ENCODE assay signal across 21 cellular contexts in the genomic region with DNA sequence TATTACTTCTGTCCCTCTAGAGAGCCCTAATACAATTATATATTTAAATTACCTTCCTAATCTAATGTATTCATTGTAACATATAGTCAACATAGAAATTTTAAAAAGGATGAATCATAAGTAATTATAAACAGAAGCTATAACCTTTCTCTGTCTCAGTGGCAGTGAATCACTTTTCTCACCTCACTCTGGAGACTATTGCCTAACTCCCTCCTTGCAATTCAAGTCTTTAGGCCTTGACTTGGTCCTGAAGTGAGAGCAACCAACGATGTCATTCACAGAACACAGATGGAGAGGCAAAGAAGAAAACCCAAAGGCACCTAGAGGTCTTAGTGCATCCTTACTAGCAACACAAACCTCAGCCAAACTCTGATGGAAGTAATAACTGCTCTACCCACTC.
DNase-seq lines count a peak whose midpoint lies in the region; FAIRE-seq and TF ChIP-seq lines count a peak whose summit lies in the region.
"Had no signal": no experiment of that assay in that cellular context is flagged by ENCODE, and none has a peak within 500 bp of the region (broad histone marks: within the 10 kb centered on the region; RNA-seq: fewer than 3 reads in every experiment).

No MANE protein-coding gene starts in this region.

- no peaks in the 10 kb centered on the region for H3K9me2 ChIP-seq in Karpas-422 (replicated peaks; ENCODE audit: insufficient read depth, low read length)

- H3K27ac ChIP-seq in Karpas-422 (ENCODE audit: low read length) (no peak overlapping the region), astrocyte (ENCODE audit: low read depth, low read length) (no peak overlapping the region)
- H3K27ac ChIP-seq: A549, SJSA1 had no signal

- H3K9me3 ChIP-seq in Karpas-422 (ENCODE audit: low read length) (no peaks in the 10 kb centered on the region), astrocyte (ENCODE audit: insufficient read depth, low read depth, low read length) (no peaks in the 10 kb centered on the region)
- H3K9me3 ChIP-seq: A549, Caco-2, HAP-1, SJSA1 had no signal

- no peak for FAIRE-seq in astrocyte (lab: Jason Lieb, UNC)
- FAIRE-seq: A549, GM12878, GM19239, HepG2 had no signal

- H3K4me1 Mint-ChIP-seq in astrocyte (ENCODE audit: low read depth, unreplicated experiment), result no peaks in the 10 kb centered on the region

- H3K27ac Mint-ChIP-seq in astrocyte (ENCODE audit: unreplicated experiment), result no peak overlapping the region
- H3K27ac Mint-ChIP-seq: CD4-positive, alpha-beta T cell had no signal

- H3K36me3 ChIP-seq in Karpas-422 (ENCODE audit: insufficient read depth, low read length) (peaks cover 77% of the 10 kb centered on the region), astrocyte (ENCODE audit: insufficient read depth, low read length) (no peaks in the 10 kb centered on the region)
- H3K36me3 ChIP-seq: HAP-1, SJSA1 had no signal

- no peak overlapping the region for H3K4me3 ChIP-seq in Karpas-422 (ENCODE audit: low read length)
- no peak overlapping the region for H3K4me3 ChIP-seq in astrocyte (ENCODE audit: insufficient read depth, low read depth, low read length)
- no peak overlapping the region for H3K4me3 ChIP-seq in fibroblast of mammary gland (ENCODE audit: control insufficient read depth, low read depth, low read length)
- H3K4me3 ChIP-seq: A549, GM12878, HAP-1, SJSA1 had no signal

- no peaks in the 10 kb centered on the region for H4K20me1 ChIP-seq in Karpas-422 (ENCODE audit: insufficient read depth, low read depth, low read length)
- H4K20me1 ChIP-seq in astrocyte (ENCODE audit: insufficient read depth, low read length), result no peaks in the 10 kb centered on the region

- no peak overlapping the region for H2AFZ ChIP-seq in Karpas-422 (ENCODE audit: low read length)
- H2AFZ ChIP-seq in astrocyte (ENCODE audit: low read depth, low read length), result no peak overlapping the region

- H3K4me1 ChIP-seq in Karpas-422 (ENCODE audit: low read length) (peaks cover 7% of the 10 kb centered on the region; the same call in 1 of the 2 replicates), astrocyte (ENCODE audit: insufficient read depth, low read length) (no peaks in the 10 kb centered on the region)
- H3K4me1 ChIP-seq: A549, SJSA1 had no signal

- no peaks in the 10 kb centered on the region for H3K27me3 Mint-ChIP-seq in astrocyte (ENCODE audit: low read depth, unreplicated experiment)
- H3K27me3 Mint-ChIP-seq: CD4-positive, alpha-beta T cell had no signal

- in situ Hi-C loops in GM13977 (cut with MboI; ENCODE audit: low pct_unique_long_range_greater_than_20kb, low sequenced_read_pairs, unreplicated experiment), result loop anchor here (25.0 kb wide), 1 partner anchor 169 kb away; no protein-coding TSS in a partner anchor
- in situ Hi-C loops in G401 (cut with HindIII; ENCODE audit: low sequenced_read_pairs), result no loop called here

- DNase-seq in ELR (ENCODE audit: low read depth), result peak; percentile 11
- peak; percentile 27 for DNase-seq in Karpas-422
- peak; percentile 3 for DNase-seq in astrocyte (ENCODE audit: low read depth)
- DNase-seq in fibroblast of mammary gland (ENCODE audit: low read depth), result peak; percentile 41
- DNase-seq in A172 (ENCODE audit: low spot score), result no peak
- no peak for DNase-seq in NCI-H446 treated with DMSO at 0.1 percent for 48 hours (lab: John Stamatoyannopoulos, UW)
- no peak for DNase-seq in GM13977 (ENCODE audit: low spot score)
- no peak for DNase-seq in G401 (ENCODE audit: low spot score)
- DNase-seq: Caco-2; CD4-positive, alpha-beta T cell; DMS153; KG1; NCI-H1092; NCI-H146; NCI-H510A treated with DMSO at 0.1 percent for 48 hours had no signal

- H3K27me3 ChIP-seq in Karpas-422 (ENCODE audit: low read length) (no peaks in the 10 kb centered on the region), astrocyte (ENCODE audit: insufficient read depth, low read length) (no peaks in the 10 kb centered on the region)

- no peaks in the 10 kb centered on the region for H3K9me3 Mint-ChIP-seq in astrocyte (ENCODE audit: unreplicated experiment)
- H3K9me3 Mint-ChIP-seq: CD4-positive, alpha-beta T cell had no signal

- no peak overlapping the region for H3K4me2 ChIP-seq in Karpas-422 (ENCODE audit: low read depth, low read length, poor library complexity, severe bottlenecking)
- no peak overlapping the region for H3K4me2 ChIP-seq in astrocyte (ENCODE audit: low read length)
- H3K4me2 ChIP-seq: A549 had no signal

- H3K79me2 ChIP-seq in Karpas-422 (ENCODE audit: low read length), result no peaks in the 10 kb centered on the region
- H3K79me2 ChIP-seq in astrocyte (ENCODE audit: insufficient read depth, low read length), result no peaks in the 10 kb centered on the region

- no peak overlapping the region for H3K4me3 Mint-ChIP-seq in astrocyte (ENCODE audit: unreplicated experiment)
- H3K4me3 Mint-ChIP-seq: CD4-positive, alpha-beta T cell had no signal

- H3K36me3 Mint-ChIP-seq in astrocyte (ENCODE audit: low read depth, unreplicated experiment), result peaks cover 11% of the 10 kb centered on the region

- TF ChIP-seq CTCF in astrocyte (IDR thresholded peaks at IDR 0.05; ENCODE audit: insufficient read depth, low read depth, low read length), result no peak
- TF ChIP-seq CTCF in fibroblast of mammary gland (conservative IDR thresholded peaks at IDR 0.05; ENCODE audit: control insufficient read depth, insufficient read depth, low read depth, low read length), result no peak
- no peak for TF ChIP-seq CTCF in GM13977 (IDR thresholded peaks at IDR 0.05; ENCODE audit: extremely low read depth, insufficient read depth, missing control alignments)

- no peak overlapping the region for H3K9ac ChIP-seq in Karpas-422 (ENCODE audit: low read length)
- no peak overlapping the region for H3K9ac ChIP-seq in astrocyte (ENCODE audit: low read length)

Comparison
In these comparisons a context has a peak if more than half of its experiments do, and no peak if none do; other contexts are left out.
1. DNase-seq: peak in ELR (single experiment), Karpas-422 (single experiment), astrocyte (single experiment) and fibroblast of mammary gland (single experiment); none in A172 (single experiment), NCI-H446 treated with DMSO at 0.1 percent for 48 hours (single experiment), GM13977 (single experiment) and G401 (single experiment).